18 cellular contexts compared by ENCODE assay signal in the genomic region with DNA sequence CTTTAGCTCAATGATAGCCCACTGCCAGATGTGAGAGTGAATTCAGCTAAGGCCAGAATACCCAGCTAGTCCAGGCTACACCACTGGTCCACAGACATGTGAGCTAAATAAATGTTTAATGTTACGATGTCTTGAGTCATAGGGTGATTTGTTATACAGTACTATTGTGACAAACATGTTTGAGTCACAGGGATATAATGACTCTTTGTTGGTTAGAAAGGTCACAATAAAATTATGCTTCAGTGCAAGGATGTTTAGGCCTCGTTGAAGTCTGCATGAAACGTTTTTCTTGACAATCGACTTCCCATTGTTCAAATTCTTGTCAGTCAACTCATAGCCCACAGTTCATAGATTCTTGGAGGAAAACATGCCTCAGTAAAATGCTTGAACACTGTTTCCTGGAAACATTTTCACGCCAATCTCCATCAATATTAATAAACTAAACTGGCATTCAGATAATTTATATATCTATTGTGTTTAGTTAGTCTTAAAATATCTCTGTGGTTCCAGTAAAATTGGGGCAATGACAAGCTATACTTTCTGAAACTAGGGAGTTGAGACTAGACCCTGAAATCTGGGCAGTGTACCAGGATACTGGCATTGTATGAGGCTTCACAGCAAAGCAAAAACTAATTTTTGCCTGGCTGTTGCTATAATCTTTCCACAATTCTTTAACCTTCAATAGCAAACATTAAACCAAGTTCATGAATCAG.
DNase-seq lines count a peak whose midpoint lies in the region; ATAC-seq and TF ChIP-seq lines count a peak whose summit lies in the region.
"Had no signal": no experiment of that assay in that cellular context is flagged by ENCODE, and none has a peak within 500 bp of the region (broad histone marks: within the 10 kb centered on the region; RNA-seq: fewer than 3 reads in every experiment).

No MANE protein-coding gene starts in this region.

- H3K9me3 ChIP-seq in IMR-90 (ENCODE audit: control insufficient read depth, insufficient read depth, low read length) = no peaks in the 10 kb centered on the region
- H3K9me3 ChIP-seq in neural cell (ENCODE audit: low read length) = no peaks in the 10 kb centered on the region

- peak overlapping the region; percentile 65 for H2BK5ac ChIP-seq in IMR-90 (ENCODE audit: low read depth, low read length, poor library complexity, severe bottlenecking)

- peak overlapping the region in 1 of 2 experiments; percentile 66; a peak in 2 of 4 replicates for H4K8ac ChIP-seq in IMR-90 (ENCODE audit: low read depth in 2 of 2, low read length in 2 of 2)

- CTCF ChIA-PET in IMR-90 (lab: Yijun Ruan, JAX) = no interaction called here

- peak overlapping the region; percentile 27; the same call in 1 of the 3 replicates for H2BK15ac ChIP-seq in IMR-90 (ENCODE audit: low read depth, low read length)

- dilution Hi-C loops in IMR-90 (cut with HindIII; ENCODE audit: low sequenced_read_pairs, unreplicated experiment) = no loop called here

- H3K9me2 ChIP-seq in neural cell (ENCODE audit: insufficient read depth, low read length) = no peaks in the 10 kb centered on the region

- ATAC-seq in IMR-90 (ENCODE audit: low read depth) = peak; percentile 92

- peak overlapping the region; percentile 59; the same call in 1 of the 2 replicates for H3K4ac ChIP-seq in IMR-90 (ENCODE audit: low read depth, low read length)

- WGBS in IMR-90 (ENCODE audit: extremely low coverage in 2 of 2, insufficient read length in 1 of 2), 2 experiments = no CpG with 5 or more reads among the region's 5 CpGs

- H3K4me1 ChIP-seq in IMR-90 (ENCODE audit: control insufficient read depth, insufficient read depth, low read length) = peaks cover 6% of the 10 kb centered on the region

- H3K56ac ChIP-seq in IMR-90 (ENCODE audit: extremely low read depth, insufficient read depth, low read length) = 0 out of 2 replicates have a peak overlapping the region, but pooled peaks have one; percentile 32

- H3K4me1 Mint-ChIP-seq in type B pancreatic cell (ENCODE audit: unreplicated experiment) = peaks cover 4% of the 10 kb centered on the region

- TF ChIP-seq RAD21 in IMR-90 (IDR thresholded peaks at IDR 0.05; ENCODE audit: low read length) (no peak), neural cell (conservative IDR thresholded peaks at IDR 0.05) (no peak)

- H3F3A ChIP-seq in neural cell (ENCODE audit: insufficient read depth, low read length, poor library complexity, severe bottlenecking) = no peaks in the 10 kb centered on the region

- H4K5ac ChIP-seq in IMR-90 (ENCODE audit: low read depth, low read length) = no peak overlapping the region

- peak; percentile 65 for DNase-seq in Daoy (ENCODE audit: low read depth)
- DNase-seq in IMR-90 = peak; percentile 94
- DNase-seq in cardiac fibroblast (ENCODE audit: low read depth in 2 of 2) = peak; percentile 1 to 73
- DNase-seq in superior temporal gyrus (ENCODE audit: extremely low spot score) = no peak
- DNase-seq in activated effector memory CD4-positive, alpha-beta T cell treated with anti-CD3 and anti-CD28 coated beads, Interleukin-2, amount 50 U/mL, for 16 hours = no peak
- no peak for DNase-seq in globus pallidus (ENCODE audit: low spot score)
- no peak for DNase-seq in type B pancreatic cell (ENCODE audit: extremely low spot score, unreplicated experiment)
- DNase-seq: activated CD4-positive, alpha-beta T cell treated with anti-CD3 and anti-CD28 coated beads for 1 hour; activated T-cell treated with anti-CD3 and anti-CD28 coated beads, Interleukin-2, amount 50 U/mL, for 24 hours; anterior cingulate cortex; GF-D8; KG1; NCI-H2029; stimulated activated CD4-positive, alpha-beta T cell treated with anti-CD3 and anti-CD28 coated beads, Interleukin-4, amount 100 ng/mL, for 1 hour; stimulated activated naive CD4-positive, alpha-beta T cell treated with Interleukin-2 at 50 U/mL for 16 hours; T-helper 1 cell had no signal

- peak overlapping the region; percentile 80; the same call in 1 of the 2 replicates for H2BK120ac ChIP-seq in IMR-90 (ENCODE audit: low read depth, low read length)

- TF ChIP-seq EP300 in neural cell (conservative IDR thresholded peaks at IDR 0.05; ENCODE audit: poor library complexity, severe bottlenecking) = peak; percentile 14

- no peak overlapping the region for H2AK9ac ChIP-seq in IMR-90 (replicated peaks; ENCODE audit: low read depth, low read length, poor library complexity)

- no peak overlapping the region for H3K9ac ChIP-seq in IMR-90 (ENCODE audit: low read depth, low read length)
- H3K9ac ChIP-seq in neural cell (ENCODE audit: low read length) = no peak overlapping the region

- H4K20me1 ChIP-seq in IMR-90 (ENCODE audit: insufficient read depth, low read length) (peaks cover 3% of the 10 kb centered on the region; the same call in 1 of the 2 replicates), neural cell (ENCODE audit: insufficient read depth) (no peaks in the 10 kb centered on the region)

- H3K36me3 ChIP-seq in IMR-90 (ENCODE audit: control insufficient read depth, insufficient read depth, low read length) (no peaks in the 10 kb centered on the region), neural cell (ENCODE audit: insufficient read depth, low read length) (no peaks in the 10 kb centered on the region)

- H3K4me3 Mint-ChIP-seq in type B pancreatic cell = no peak overlapping the region
- H3K4me3 Mint-ChIP-seq: activated T-cell treated with anti-CD3 and anti-CD28 coated beads, Interleukin-2, amount 50 U/mL, for 24 hours had no signal

- H3K27me3 ChIP-seq in IMR-90 (ENCODE audit: control insufficient read depth, insufficient read depth, low read length) (no peaks in the 10 kb centered on the region), neural cell (ENCODE audit: insufficient read depth, low read depth, low read length) (no peaks in the 10 kb centered on the region)

- H3K27me3 Mint-ChIP-seq in type B pancreatic cell = no peaks in the 10 kb centered on the region
- H3K27me3 Mint-ChIP-seq: activated T-cell treated with anti-CD3 and anti-CD28 coated beads, Interleukin-2, amount 50 U/mL, for 24 hours had no signal

- no peak overlapping the region for H3K27ac Mint-ChIP-seq in type B pancreatic cell
- H3K27ac Mint-ChIP-seq: activated T-cell treated with anti-CD3 and anti-CD28 coated beads, Interleukin-2, amount 50 U/mL, for 24 hours had no signal

- no TSS peak for BruUV-seq in IMR-90 (replicated peaks; lab: Mats Ljungman, UMichigan)

- TF ChIP-seq CTCF in IMR-90 (conservative IDR thresholded peaks at IDR 0.05; ENCODE audit: low read depth, low read length) (no peak), cardiac fibroblast (IDR thresholded peaks at IDR 0.05; ENCODE audit: low read depth, low read length) (no peak), neural cell (IDR thresholded peaks at IDR 0.05; ENCODE audit: poor library complexity, severe bottlenecking) (no peak), type B pancreatic cell (conservative IDR thresholded peaks at IDR 0.05) (no peak)

- H2AK5ac ChIP-seq in IMR-90 (ENCODE audit: low read depth, low read length) = no peak overlapping the region

- no peaks in the 10 kb centered on the region for H3K36me3 Mint-ChIP-seq in type B pancreatic cell

- H3K4me2 ChIP-seq in IMR-90 (ENCODE audit: low read depth, low read length) (no peak overlapping the region), neural cell (ENCODE audit: low read length) (no peak overlapping the region)

- H3K18ac ChIP-seq in IMR-90 (ENCODE audit: low read depth, low read length) = no peak overlapping the region; the same call in 1 of the 2 replicates

- no peak for TF ChIP-seq POLR2A in IMR-90 (IDR thresholded peaks at IDR 0.05; ENCODE audit: low read depth, low read length)

- H3K4me3 ChIP-seq in IMR-90 (ENCODE audit: insufficient read depth, low read depth, low read length) = no peak overlapping the region
- H3K4me3 ChIP-seq in cardiac fibroblast (replicated peaks in 1 of 2; ENCODE audit: low read depth in 2 of 2, low read length in 2 of 2) = no peak overlapping the region
- H3K4me3 ChIP-seq in neural cell (ENCODE audit: low read length) = no peak overlapping the region

- in situ Hi-C loops in IMR-90 (cut with MboI; ENCODE audit: low sequenced_read_pairs) = no loop called here

- POLR2A ChIA-PET in IMR-90 (lab: Charles Lee; ENCODE audit: unreplicated experiment) = no interaction called here

- H2AFZ ChIP-seq in IMR-90 (replicated peaks; ENCODE audit: low read length, poor library complexity) = no peak overlapping the region
- H2AFZ ChIP-seq in neural cell (ENCODE audit: low read depth, low read length) = no peak overlapping the region

- H3K23ac ChIP-seq in IMR-90 (ENCODE audit: low read depth, low read length) = peak overlapping the region; percentile 16; the same call in 1 of the 2 replicates

- intact Hi-C loops in IMR-90 (cut with micrococcal nuclease) = no loop called here

- no peaks in the 10 kb centered on the region for H3K79me2 ChIP-seq in neural cell (replicated peaks; ENCODE audit: insufficient read depth, low read length)

- H3K79me1 ChIP-seq in IMR-90 (ENCODE audit: low read depth in 1 of 2, low read length in 2 of 2) = no peaks in the 10 kb centered on the region

- H3K9me1 ChIP-seq in IMR-90 (ENCODE audit: insufficient read depth, low read length) = peaks cover 12% of the 10 kb centered on the region

- H3K9me3 Mint-ChIP-seq in type B pancreatic cell = no peaks in the 10 kb centered on the region
- H3K9me3 Mint-ChIP-seq: activated T-cell treated with anti-CD3 and anti-CD28 coated beads, Interleukin-2, amount 50 U/mL, for 24 hours had no signal

- H4K91ac ChIP-seq in IMR-90 (ENCODE audit: insufficient read depth, low read depth, low read length) = no peak overlapping the region

- H3K14ac ChIP-seq in IMR-90 (replicated peaks; ENCODE audit: low read depth, low read length) = peak overlapping the region; percentile 12; the same call in 1 of the 2 replicates

- H2BK20ac ChIP-seq in IMR-90 (ENCODE audit: low read depth, low read length) = peak overlapping the region; percentile 75; the same call in 1 of the 2 replicates

- H3K27ac ChIP-seq in IMR-90 (ENCODE audit: insufficient read depth, low read length) (no peak overlapping the region), neural cell (ENCODE audit: low read length) (no peak overlapping the region)
- H3K27ac ChIP-seq: C4-2B had no signal

TF ChIP-seq in IMR-90, 13 proteins besides CTCF, POLR2A, EP300 and RAD21 (continues in another document):
- no peak for TF ChIP-seq MAZ (IDR thresholded peaks at IDR 0.05; ENCODE audit: borderline replicate concordance, low read depth, low read length)

TF ChIP-seq in neural cell, 6 proteins besides CTCF, POLR2A, EP300 and RAD21:
- TF ChIP-seq TAF1 (IDR thresholded peaks at IDR 0.05; ENCODE audit: low read depth) = no peak
- peak; percentile 57 for TF ChIP-seq POLR2AphosphoS5 (IDR thresholded peaks at IDR 0.05)
TF ChIP-seq in neural cell: peak in this region for 1.

Comparison
In these comparisons a context has a peak if more than half of its experiments do, and no peak if none do; other contexts are left out.
1. DNase-seq: peak in Daoy (single experiment), IMR-90 (single experiment) and cardiac fibroblast (2 of 2); none in superior temporal gyrus (single experiment), activated effector memory CD4-positive, alpha-beta T cell treated with anti-CD3 and anti-CD28 coated beads, Interleukin-2, amount 50 U/mL, for 16 hours (single experiment), globus pallidus (single experiment) and type B pancreatic cell (single experiment).